In the genomic region with DNA sequence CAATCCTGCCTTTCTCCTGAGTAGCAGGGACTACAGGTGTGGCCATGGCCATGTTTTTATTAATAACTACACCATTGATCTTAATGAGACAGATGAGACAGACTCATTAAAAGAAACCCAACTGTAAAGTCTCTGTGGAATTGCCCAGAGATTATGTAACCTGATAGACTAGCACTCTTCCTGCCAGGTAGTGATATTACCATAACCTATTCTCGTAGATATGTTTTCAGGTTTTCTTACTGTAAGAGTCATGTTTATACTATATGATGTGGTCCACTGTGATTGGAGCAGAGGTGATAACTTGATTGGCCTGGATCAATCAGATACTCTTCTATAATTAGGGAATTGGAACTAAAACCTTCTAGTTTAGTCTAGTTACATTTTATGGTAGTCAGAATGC, we compare ENCODE assay signal across 1 cellular context.
TF ChIP-seq lines count a peak whose summit lies in the region.

No MANE protein-coding gene starts in this region.

TF ChIP-seq in GM23338, 12 proteins besides CTCF, POLR2A, EP300 and RAD21 (continued from another document):
- TF ChIP-seq, protein P1, sequence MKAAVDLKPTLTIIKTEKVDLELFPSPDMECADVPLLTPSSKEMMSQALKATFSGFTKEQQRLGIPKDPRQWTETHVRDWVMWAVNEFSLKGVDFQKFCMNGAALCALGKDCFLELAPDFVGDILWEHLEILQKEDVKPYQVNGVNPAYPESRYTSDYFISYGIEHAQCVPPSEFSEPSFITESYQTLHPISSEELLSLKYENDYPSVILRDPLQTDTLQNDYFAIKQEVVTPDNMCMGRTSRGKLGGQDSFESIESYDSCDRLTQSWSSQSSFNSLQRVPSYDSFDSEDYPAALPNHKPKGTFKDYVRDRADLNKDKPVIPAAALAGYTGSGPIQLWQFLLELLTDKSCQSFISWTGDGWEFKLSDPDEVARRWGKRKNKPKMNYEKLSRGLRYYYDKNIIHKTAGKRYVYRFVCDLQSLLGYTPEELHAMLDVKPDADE (IDR thresholded peaks at IDR 0.05), result no peak
- TF ChIP-seq NANOG (IDR thresholded peaks at IDR 0.05; ENCODE audit: borderline replicate concordance), result no peak
- no peak for TF ChIP-seq ZNF114 (CRISPR knock-in tag; IDR thresholded peaks at IDR 0.05)
- TF ChIP-seq CREB1 (CRISPR knock-in tag; IDR thresholded peaks at IDR 0.05; ENCODE audit: low read depth), result no peak
- TF ChIP-seq JUNB (IDR thresholded peaks at IDR 0.05; ENCODE audit: unreplicated experiment), result no peak
- TF ChIP-seq STAT1 (IDR thresholded peaks at IDR 0.05; ENCODE audit: unreplicated experiment), result no peak
- no peak for TF ChIP-seq EZH2phosphoT487 (IDR thresholded peaks at IDR 0.05; ENCODE audit: unreplicated experiment)
- TF ChIP-seq POLR2AphosphoS5 (IDR thresholded peaks at IDR 0.05; ENCODE audit: low read depth), result no peak
- TF ChIP-seq ZNF331 (CRISPR knock-in tag; IDR thresholded peaks at IDR 0.05; ENCODE audit: low read depth), result no peak
